8 cellular contexts compared by ENCODE assay signal in genomic region chr16:87391324-87391949, GRCh38. TPM values are rescaled to one million over a fixed set of nuclear protein-coding genes. Genes with fewer than 3 reads are reported as not detected.
DNase-seq lines count a peak whose midpoint lies in the region; ATAC-seq, FAIRE-seq and TF ChIP-seq lines count a peak whose summit lies in the region.

No MANE protein-coding gene starts in this region.

- peaks cover 36% of the 10 kb centered on the region for H3K4me1 ChIP-seq in OCI-LY3 (ENCODE audit: low read length)

- DNase-seq in AG04449 (ENCODE audit: low read depth, low spot score) (no peak), dorsolateral prefrontal cortex (peak in 2 of 10 donors; percentile 50 to 53), mesenteric fat pad (ENCODE audit: low spot score) (peak; percentile 93), urothelium cell line (ENCODE audit: low spot score) (peak; percentile 41), foreskin melanocyte (no peak), NCI-H1048 (lab: John Stamatoyannopoulos, UW) (no peak)

- peak overlapping the region; percentile 78 for H3K9ac ChIP-seq in OCI-LY3 (ENCODE audit: low read length)

- peaks cover 26% of the 10 kb centered on the region; the same call in 1 of the 2 replicates for H4K20me1 ChIP-seq in OCI-LY3 (ENCODE audit: insufficient read depth, low read length)

- no peak for FAIRE-seq in urothelium cell line (lab: Jason Lieb, UNC)

- peaks cover 24% of the 10 kb centered on the region for H3K79me2 ChIP-seq in OCI-LY3 (ENCODE audit: low read length)

- H3K27ac ChIP-seq in OCI-LY3 (ENCODE audit: low read length), result peak overlapping the region; percentile 46
- H3K27ac ChIP-seq in dorsolateral prefrontal cortex, result peak overlapping the region; percentile 84 to 100 (median 98)

- no peaks in the 10 kb centered on the region for H3K36me3 ChIP-seq in OCI-LY3 (replicated peaks; ENCODE audit: low read depth, low read length)

- ATAC-seq in GM19395 (IDR thresholded peaks at IDR 0.05; ENCODE audit: unreplicated experiment), result peak; percentile 11

- no peak for TF ChIP-seq CTCF in AG04449 (IDR thresholded peaks at IDR 0.05; ENCODE audit: insufficient read depth, low read length, missing control alignments)
- no peak for TF ChIP-seq CTCF in OCI-LY3 (IDR thresholded peaks at IDR 0.05; ENCODE audit: low read depth, low read length)
- TF ChIP-seq CTCF in dorsolateral prefrontal cortex (IDR thresholded peaks at IDR 0.05 in 54 of 56, conservative IDR thresholded peaks at IDR 0.05 in 2 of 56; ENCODE audit: low read depth in 1 of 56, partially characterized antibody in 56 of 56), result no peak

- H3K27me3 ChIP-seq in OCI-LY3 (ENCODE audit: low read depth, low read length) (no peaks in the 10 kb centered on the region), dorsolateral prefrontal cortex (no peaks in the 10 kb centered on the region)

- intact Hi-C loops in dorsolateral prefrontal cortex (cut with DNase I), result loop anchor here (5.0 to 10.0 kb wide), 4 partner anchors 101 to 837 kb away; partner anchors contain the start of genes ZCCHC14 (in 2 of the 2), KLHDC4 (in 1 of the 2) and MTHFSD (in 1 of the 2)

- peak overlapping the region; percentile 94 for H3K4me2 ChIP-seq in OCI-LY3 (ENCODE audit: low read length)

- 0 out of 2 replicates have a peak overlapping the region, but pooled peaks have one; percentile 1 for H2AFZ ChIP-seq in OCI-LY3 (ENCODE audit: low read depth, low read length)

- CTCF ChIA-PET in AG04449 (lab: Yijun Ruan, JAX), result interaction anchor here (1.3 kb wide), 1 partner anchor 244 kb away, joined by 5 read pairs; no protein-coding TSS in a partner anchor

- H3K4me3 ChIP-seq in AG04449 (ENCODE audit: low read depth, low read length) (peak overlapping the region; percentile 68), OCI-LY3 (ENCODE audit: low read length) (peak overlapping the region; percentile 84), dorsolateral prefrontal cortex (peak overlapping the region; percentile 47 to 97 (median 85))

- no peaks in the 10 kb centered on the region for H3K9me3 ChIP-seq in OCI-LY3 (ENCODE audit: insufficient read depth, low read length)

- POLR2A ChIA-PET in AG04449 (lab: Yijun Ruan, JAX), result no interaction called here

RNA-seq across cellular contexts. Expression of gene MAP1LC3B, which starts 0.7 kb away (rescaled TPM):
- total RNA-seq in dorsolateral prefrontal cortex, result 100 to 1,000 TPM in 115 of 120 experiments, 10 to 100 TPM in 5; 88.4 to 163 (median 131) TPM
- 78.6 TPM for total RNA-seq in mesenteric fat pad

RNA-seq across cellular contexts. Expression of gene FBXO31, which starts 7.9 kb away (rescaled TPM):
- 100 to 1,000 TPM in 6 of 120 experiments, 10 to 100 TPM in 114; 43.6 to 107 (median 78.8) TPM for total RNA-seq in dorsolateral prefrontal cortex
- 66.9 TPM for total RNA-seq in mesenteric fat pad

Comparison
In these comparisons a context has a peak if more than half of its experiments do, and no peak if none do; other contexts are left out.
1. DNase-seq: peak in mesenteric fat pad (single experiment) and urothelium cell line (single experiment); none in AG04449 (single experiment), foreskin melanocyte (single experiment) and NCI-H1048 (single experiment).
2. Peak in every context shown above with its lines, with median percentiles within 50 percentile points of each other: H3K4me3 ChIP-seq.